10 cellular contexts compared by ENCODE assay signal in genomic region chr9:130432796-130433167, GRCh38. TPM values are rescaled to one million over a fixed set of nuclear protein-coding genes. Genes with fewer than 3 reads are reported as not detected.
DNase-seq lines count a peak whose midpoint lies in the region; ATAC-seq, FAIRE-seq and TF ChIP-seq lines count a peak whose summit lies in the region.
"Had no signal": no experiment of that assay in that cellular context is flagged by ENCODE, and none has a peak within 500 bp of the region (broad histone marks: within the 10 kb centered on the region; RNA-seq: fewer than 3 reads in every experiment).

No MANE protein-coding gene starts in this region.

- DNase-seq in A549 (ENCODE audit: low read depth in 1 of 2, low spot score in 1 of 2) (no peak), H1 (ENCODE audit: low read depth in 1 of 2, low spot score in 2 of 2) (no peak), mesothelial cell of epicardium (ENCODE audit: low spot score in 2 of 2, unreplicated experiment in 2 of 2) (no peak), germinal center (ENCODE audit: low spot score) (no peak), D341Med (ENCODE audit: low spot score) (no peak), putamen (ENCODE audit: low spot score) (no peak)

- H3K4me3 Mint-ChIP-seq in mesothelial cell of epicardium, result peak overlapping the region; percentile 39

- H3K9me3 Mint-ChIP-seq in mesothelial cell of epicardium, result no peaks in the 10 kb centered on the region

- H3K79me1 ChIP-seq in H1 (ENCODE audit: low read depth, low read length), result no peaks in the 10 kb centered on the region

- TF ChIP-seq EP300 in A549 (IDR thresholded peaks at IDR 0.05) (no peak), H1 (IDR thresholded peaks at IDR 0.05; ENCODE audit: borderline replicate concordance in 1 of 2, low read depth in 2 of 2, low read length in 2 of 2) (no peak)

- H3K9me3 ChIP-seq in A549 (no peaks in the 10 kb centered on the region), HUES6 (ENCODE audit: control insufficient read depth, insufficient read depth, low read depth, low read length) (peaks cover 8% of the 10 kb centered on the region; the same call in 1 of the 2 replicates), H1 (ENCODE audit: insufficient read depth in 2 of 2, low read depth in 1 of 2, low read length in 1 of 2) (no peaks in the 10 kb centered on the region)
- H3K9me3 ChIP-seq: neutrophil had no signal

- H3K36me3 Mint-ChIP-seq in mesothelial cell of epicardium, result no peaks in the 10 kb centered on the region
- H3K36me3 Mint-ChIP-seq: CD14-positive monocyte had no signal

- WGBS in A549 (ENCODE audit: missing lambda C conversion rate), result 83% methylated on average over 14 of the region's 16 CpGs
- 69% methylated on average over 16 of the region's 16 CpGs; no CpG with 5 or more reads in 1 of the 2 experiments for WGBS in H1 (ENCODE audit: extremely low coverage in 1 of 2, insufficient coverage in 1 of 2, insufficient read length in 1 of 2, insufficient replicate concordance in 2 of 2, low coverage in 1 of 2, low lambda C conversion rate in 2 of 2, missing lambda C conversion rate in 1 of 2), 2 experiments

- CTCF ChIA-PET in A549 (lab: Yijun Ruan, JAX), result interaction anchor here (0.9 to 4.6 kb wide), 6 partner anchors 8 to 63 kb away, joined by 3 to 26 read pairs (median 3); no protein-coding TSS in a partner anchor
- CTCF ChIA-PET in H1 (lab: Charles Lee; ENCODE audit: partially characterized antibody), result interaction anchor here (1.0 to 2.6 kb wide), 6 partner anchors 8 to 62 kb away, joined by 4 to 12 read pairs (median 6); no protein-coding TSS in a partner anchor

- peak overlapping the region; percentile 74; the same call in 1 of the 2 replicates for H2BK15ac ChIP-seq in H1 (ENCODE audit: low read length)

- ATAC-seq in A549 (no peak; a peak in 3 of 6 replicates), GM21619 (IDR thresholded peaks at IDR 0.05; ENCODE audit: unreplicated experiment) (no peak)

- H3K27me3 Mint-ChIP-seq in mesothelial cell of epicardium (ENCODE audit: low read depth), result peaks cover 36% of the 10 kb centered on the region

- peak overlapping the region; percentile 63; the same call in 1 of the 2 replicates for H2AFZ ChIP-seq in H1 (ENCODE audit: low read length)

- peak overlapping the region; percentile 30 for H4K5ac ChIP-seq in H1 (ENCODE audit: insufficient read length, low read depth, low read length)

- H2BK12ac ChIP-seq in H1 (ENCODE audit: low read depth, low read length), result peak overlapping the region; percentile 72; the same call in 1 of the 2 replicates

- FAIRE-seq in A549 (lab: Jason Lieb, UNC) (no peak), H1 (lab: Jason Lieb, UNC) (no peak)

- peak overlapping the region; percentile 85; the same call in 1 of the 2 replicates for H3K18ac ChIP-seq in H1 (ENCODE audit: extremely low read depth, low read length)

- TF ChIP-seq CTCF in A549 (IDR thresholded peaks at IDR 0.05) (no peak), H1 (IDR thresholded peaks at IDR 0.05; ENCODE audit: control extremely low read depth in 1 of 3, insufficient read depth in 1 of 3, low read depth in 1 of 3, low read length in 3 of 3) (no peak), mesothelial cell of epicardium (IDR thresholded peaks at IDR 0.05; ENCODE audit: unreplicated experiment) (no peak)

- H3K9ac ChIP-seq in HUES6 (ENCODE audit: low read length), result peak overlapping the region; percentile 36
- H3K9ac ChIP-seq in H1 (replicated peaks in 1 of 4; ENCODE audit: extremely low read depth in 1 of 4, low read depth in 3 of 4, low read length in 3 of 4), result 0 out of 7 replicates have a peak overlapping the region, but pooled peaks of 1 of the 4 experiments have one; percentile 25

- H3K14ac ChIP-seq in H1 (ENCODE audit: insufficient read length), result no peak overlapping the region

- H2BK120ac ChIP-seq in H1 (replicated peaks; ENCODE audit: low read depth, low read length), result no peak overlapping the region

- H2BK5ac ChIP-seq in H1 (ENCODE audit: low read depth, low read length), result peak overlapping the region; percentile 67; the same call in 1 of the 2 replicates

- no peak for TF ChIP-seq RAD21 in A549 (conservative IDR thresholded peaks at IDR 0.05 in 1 of 2, IDR thresholded peaks at IDR 0.05 in 1 of 2)
- no peak for TF ChIP-seq RAD21 in H1 (IDR thresholded peaks at IDR 0.05 in 1 of 2, conservative IDR thresholded peaks at IDR 0.05 in 1 of 2; ENCODE audit: low read depth in 2 of 2, low read length in 2 of 2)

- H3K23ac ChIP-seq in H1 (ENCODE audit: insufficient read length), result no peak overlapping the region

- peaks cover 7% of the 10 kb centered on the region; the same call in 2 of the 3 replicates for H3K4me1 ChIP-seq in A549
- peaks cover 20% of the 10 kb centered on the region for H3K4me1 ChIP-seq in HUES6 (ENCODE audit: control insufficient read depth, insufficient read depth, low read length)
- peaks cover 0 to 20% (median 11%) of the 10 kb centered on the region in 4 experiments; a peak in 6 of 7 replicates for H3K4me1 ChIP-seq in H1 (replicated peaks in 1 of 4; ENCODE audit: control insufficient read depth in 3 of 4, insufficient read depth in 4 of 4, low read length in 3 of 4)

- H3K27ac Mint-ChIP-seq in mesothelial cell of epicardium, result no peak overlapping the region
- H3K27ac Mint-ChIP-seq: CD14-positive monocyte had no signal

- POLR2A ChIA-PET in A549 (lab: Yijun Ruan, JAX), result no interaction called here
- POLR2A ChIA-PET in H1 (lab: Charles Lee; ENCODE audit: partially characterized antibody), result interaction anchor here (0.8 to 2.3 kb wide), 3 partner anchors 11 to 16 kb away, joined by 3 to 8 read pairs (median 8); partner anchors contain the start of gene ASS1

- TF ChIP-seq POLR2A in A549 (IDR thresholded peaks at IDR 0.05; ENCODE audit: low read length), result no peak
- no peak for TF ChIP-seq POLR2A in H1 (IDR thresholded peaks at IDR 0.05; ENCODE audit: control extremely low read depth in 1 of 2, low read depth in 2 of 2, low read length in 2 of 2)

- peaks cover 8% of the 10 kb centered on the region for H3K23me2 ChIP-seq in H1 (ENCODE audit: low read depth, low read length)

- H3K27ac ChIP-seq in A549, result peak overlapping the region; percentile 39 to 80; a peak in 5 of 6 replicates
- H3K27ac ChIP-seq in HUES6 (ENCODE audit: low read depth, low read length), result no peak overlapping the region
- no peak overlapping the region for H3K27ac ChIP-seq in H1 (ENCODE audit: low read depth, low read length)
- H3K27ac ChIP-seq: neutrophil had no signal

- H4K8ac ChIP-seq in H1 (ENCODE audit: extremely low read depth, insufficient read depth, low read length), result peak overlapping the region; percentile 58; the same call in 1 of the 2 replicates

- H2BK20ac ChIP-seq in H1 (ENCODE audit: low read length), result no peak overlapping the region

- H3K79me2 ChIP-seq in H1 (ENCODE audit: control insufficient read depth in 1 of 2, insufficient read depth in 2 of 2, low read length in 2 of 2), result no peaks in the 10 kb centered on the region

- H3K27me3 ChIP-seq in HUES6 (ENCODE audit: control insufficient read depth, insufficient read depth, low read length), result peaks cover 31% of the 10 kb centered on the region
- H3K27me3 ChIP-seq in H1 (replicated peaks in 1 of 4; ENCODE audit: control insufficient read depth in 3 of 4, extremely low read depth in 1 of 4, insufficient read depth in 3 of 4, low read length in 3 of 4), result peaks cover 1 to 27% (median 20%) of the 10 kb centered on the region in 4 experiments; a peak in 6 of 7 replicates

- H3K4me3 ChIP-seq in A549 (peak overlapping the region; percentile 49; the same call in 2 of the 3 replicates), HUES6 (ENCODE audit: low read depth, low read length) (peak overlapping the region; percentile 62), H1 (ENCODE audit: extremely low read depth in 1 of 4, insufficient read depth in 2 of 4, low read depth in 3 of 4, low read length in 4 of 4) (peak overlapping the region; percentile 6 to 62 (median 38); a peak in 7 of 8 replicates)

- no peak overlapping the region for H4K91ac ChIP-seq in H1 (replicated peaks; ENCODE audit: insufficient read length, low read length)

- no peak overlapping the region for H2AK5ac ChIP-seq in H1 (ENCODE audit: low read depth, low read length)

- H3K4me2 ChIP-seq in A549 (peak overlapping the region; percentile 98), H1 (ENCODE audit: insufficient read depth in 1 of 2, low read depth in 2 of 2, low read length in 2 of 2) (peak overlapping the region; percentile 75 to 99)

- no peaks in the 10 kb centered on the region for H4K20me1 ChIP-seq in H1 (replicated peaks in 1 of 2; ENCODE audit: control insufficient read depth in 1 of 2, insufficient read depth in 2 of 2, low read length in 2 of 2)

- H3K56ac ChIP-seq in H1 (replicated peaks; ENCODE audit: insufficient read length, low read depth, low read length), result no peak overlapping the region

- no peaks in the 10 kb centered on the region for H3K4me1 Mint-ChIP-seq in mesothelial cell of epicardium

- H3K36me3 ChIP-seq in HUES6 (ENCODE audit: control insufficient read depth, insufficient read depth, low read length), result no peaks in the 10 kb centered on the region
- no peaks in the 10 kb centered on the region for H3K36me3 ChIP-seq in H1 (ENCODE audit: control insufficient read depth in 2 of 4, insufficient read depth in 4 of 4, low read length in 3 of 4)
- H3K36me3 ChIP-seq: neutrophil had no signal

- H3K4ac ChIP-seq in H1 (replicated peaks; ENCODE audit: insufficient read length, low read depth, low read length), result no peak overlapping the region

TF ChIP-seq in H1, 55 proteins besides CTCF, POLR2A, EP300 and RAD21 (continues in another document):
- TF ChIP-seq SRF (IDR thresholded peaks at IDR 0.05; ENCODE audit: low read depth, low read length), result no peak
- no peak for TF ChIP-seq POLR2AphosphoS5 (IDR thresholded peaks at IDR 0.05; ENCODE audit: low read depth, low read length)
- no peak for TF ChIP-seq SAP30 (IDR thresholded peaks at IDR 0.05; ENCODE audit: insufficient read depth, insufficient replicate concordance, low read length)
- no peak for TF ChIP-seq TAF1 (IDR thresholded peaks at IDR 0.05; ENCODE audit: low read depth, low read length)

RNA-seq across cellular contexts. Expression of gene ASS1, which starts 12.0 kb away (rescaled TPM):
- polyA plus RNA-seq in A549 (2011; rRNA removed) (32.5 and 36.9 TPM in 2 replicates), A549 (2017; fragmentation: RNase III; extraction: RNeasy Plus Mini Kit Qiagen cat#74134 plus additional on column Dnase treatment) (11.3 to 12.9 TPM (median 11.8 TPM) in 3 replicates), H1 (2011; rRNA removed) (296 and 298 TPM in 2 replicates)
- polyA plus RNA-seq in A549 (2012; cell fraction: cytosol; rRNA removed), result 13.7 and 16.0 TPM in 2 replicates
- 8.3 and 11.0 TPM in 2 replicates for polyA plus RNA-seq in A549 (2012; cell fraction: nucleus; rRNA removed)
- polyA minus RNA-seq in A549 (2011; rRNA and poly(A)+ RNA removed), result 17.1 and 24.9 TPM in 2 replicates
- 108 and 116 TPM in 2 replicates for total RNA-seq in H1 (2021; fragmentation: NEBNext Ultra II Directional; extraction: Animal tissue kit (Norgen Biotek cat#: 25700))
- polyA plus RNA-seq in H1 (2011; cell fraction: cytosol; rRNA removed), result 326 TPM
- 280 TPM for polyA plus RNA-seq in H1 (2011; cell fraction: nucleus; rRNA removed)
- 240 to 283 TPM (median 268 TPM) in 4 replicates for polyA plus RNA-seq in H1 (2012, experiment 1 of 2)
- 287 TPM for polyA plus RNA-seq in H1 (2012, experiment 2 of 2)
- 64.1 TPM for polyA plus RNA-seq in H1 (2013, experiment 1 of 2)
- 63.0 TPM for polyA plus RNA-seq in H1 (2013, experiment 2 of 2)
- polyA minus RNA-seq in H1 (2011; rRNA and poly(A)+ RNA removed), result 172 and 229 TPM in 2 replicates
- 85.1 TPM for polyA minus RNA-seq in H1 (2011; cell fraction: cytosol; rRNA and poly(A)+ RNA removed)
- 55.6 TPM for polyA minus RNA-seq in H1 (2011; cell fraction: nucleus; rRNA and poly(A)+ RNA removed)
- total RNA-seq in mesothelial cell of epicardium, result 94.8 to 110 TPM (median 98.0 TPM) in 3 replicates
- polyA plus RNA-seq: CD14-positive monocyte had no signal

Comparison
In these comparisons a context has a peak if more than half of its experiments do, and no peak if none do; other contexts are left out.
1. H3K27ac ChIP-seq: peak in A549 (2 of 2); none in HUES6 (single experiment) and H1 (single experiment).
2. Peak in every context shown above with its lines, with median percentiles within 50 percentile points of each other: H3K4me3 ChIP-seq.